ENCODE assay signal across 30 cellular contexts in the genomic region with DNA sequence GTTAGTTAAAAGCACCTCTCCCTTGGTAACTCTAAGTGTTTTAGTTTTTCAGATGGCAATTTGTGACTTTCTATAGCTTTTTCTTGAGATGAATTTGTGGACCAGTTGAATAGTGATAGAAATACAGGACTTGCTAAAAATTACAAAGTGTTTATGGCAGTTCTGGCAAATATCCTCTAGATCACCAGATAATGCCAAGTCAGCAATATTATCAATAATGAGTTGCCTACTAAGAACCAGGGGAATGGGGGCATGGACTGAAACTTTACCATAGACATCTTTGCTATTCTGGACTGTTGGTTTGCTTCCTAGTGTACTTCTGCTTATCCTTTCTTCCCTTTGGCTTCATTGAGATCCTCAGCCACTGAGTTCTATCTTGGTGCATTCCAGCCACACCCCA.
"Had no signal": no experiment of that assay in that cellular context is flagged by ENCODE, and none has a peak within 500 bp of the region (broad histone marks: within the 10 kb centered on the region; RNA-seq: fewer than 3 reads in every experiment).

No MANE protein-coding gene starts in this region.

- DNase-seq: effector CD8-positive, alpha-beta T cell; endodermal cell; foreskin fibroblast; gastrocnemius medialis; head of caudate nucleus; left cardiac atrium; left lung; mesenchymal stem cell; naive thymus-derived CD8-positive, alpha-beta T cell; nephron progenitor cell; nucleus accumbens; ovary; posterior cingulate gyrus; psoas muscle; right cardiac atrium; small intestine; stimulated activated CD4-positive, alpha-beta T cell treated with anti-CD3 and anti-CD28 coated beads, Interleukin-15, amount 100 ng/mL, for 24 hours; stimulated activated CD4-positive, alpha-beta T cell treated with anti-CD3 and anti-CD28 coated beads, Interleukin-2, amount 100 ng/mL, for 48 hours; stimulated activated naive B cell treated with anti-CD40 and anti-IgM and Interleukin-4, amounts not matched to agents 10 μg/mL and 1 μg/mL and 100 μg/mL, for 72 hours; transverse colon; upper lobe of right lung; uterus had no signal

- ATAC-seq: esophagus mucosa; gastrocnemius medialis; left cardiac atrium; left lung; naive thymus-derived CD8-positive, alpha-beta T cell; psoas muscle; right cardiac atrium; stimulated activated naive B cell treated with anti-CD40 and anti-IgM and Interleukin-4, amounts not matched to agents 10 μg/mL and 1 μg/mL and 100 μg/mL, for 72 hours; upper lobe of right lung had no signal

- FAIRE-seq: colon, islet of Langerhans, small intestine had no signal

- H3K4me1 Mint-ChIP-seq: mesothelial cell of epicardium; naive thymus-derived CD8-positive, alpha-beta T cell; stimulated activated naive B cell treated with anti-CD40 and anti-IgM and Interleukin-4, amounts not matched to agents 10 μg/mL and 1 μg/mL and 100 μg/mL, for 72 hours had no signal

- H3K4me3 Mint-ChIP-seq: dendritic cell treated with granulocyte-macrophage colony-stimulating factor and Interleukin-4, amounts not matched to agents 40 ng/mL and 50 ng/mL, for 4 days; endodermal cell; mesothelial cell of epicardium; naive thymus-derived CD8-positive, alpha-beta T cell; nephron progenitor cell; stimulated activated naive B cell treated with anti-CD40 and anti-IgM and Interleukin-4, amounts not matched to agents 10 μg/mL and 1 μg/mL and 100 μg/mL, for 72 hours; stimulated activated naive CD8-positive, alpha-beta T cell treated with anti-CD3 and anti-CD28 coated beads, Interleukin-15, Interleukin-2, amounts not matched to agents 100 ng/mL and 50 ng/mL, for 24 hours had no signal

- H3K27me3 ChIP-seq: gastrocnemius medialis, left lung, ovary, suprapubic skin, transverse colon, upper lobe of right lung, uterus had no signal

- H3K9me3 ChIP-seq: gastrocnemius medialis, ovary, psoas muscle, suprapubic skin, transverse colon, upper lobe of right lung, uterus had no signal

- H3K27me3 Mint-ChIP-seq: dendritic cell treated with granulocyte-macrophage colony-stimulating factor and Interleukin-4, amounts not matched to agents 40 ng/mL and 50 ng/mL, for 4 days; stimulated activated naive B cell treated with anti-CD40 and anti-IgM and Interleukin-4, amounts not matched to agents 10 μg/mL and 1 μg/mL and 100 μg/mL, for 72 hours; stimulated activated naive CD8-positive, alpha-beta T cell treated with anti-CD3 and anti-CD28 coated beads, Interleukin-15, Interleukin-2, amounts not matched to agents 100 ng/mL and 50 ng/mL, for 24 hours had no signal

- H3K4me3 ChIP-seq: gastrocnemius medialis, left lung, ovary, psoas muscle, suprapubic skin, transverse colon, upper lobe of right lung, uterus had no signal

- H3K36me3 ChIP-seq: gastrocnemius medialis, left lung, ovary, suprapubic skin, transverse colon, upper lobe of right lung, uterus had no signal

- H3K4me1 ChIP-seq: gastrocnemius medialis, left lung, psoas muscle, suprapubic skin, transverse colon, upper lobe of right lung, uterus had no signal

- H3K36me3 Mint-ChIP-seq: naive thymus-derived CD8-positive, alpha-beta T cell; stimulated activated naive B cell treated with anti-CD40 and anti-IgM and Interleukin-4, amounts not matched to agents 10 μg/mL and 1 μg/mL and 100 μg/mL, for 72 hours had no signal

- H3K27ac Mint-ChIP-seq: dendritic cell treated with granulocyte-macrophage colony-stimulating factor and Interleukin-4, amounts not matched to agents 40 ng/mL and 50 ng/mL, for 4 days; endodermal cell; mesothelial cell of epicardium; naive thymus-derived CD8-positive, alpha-beta T cell; nephron progenitor cell; stimulated activated naive B cell treated with anti-CD40 and anti-IgM and Interleukin-4, amounts not matched to agents 10 μg/mL and 1 μg/mL and 100 μg/mL, for 72 hours; stimulated activated naive CD8-positive, alpha-beta T cell treated with anti-CD3 and anti-CD28 coated beads, Interleukin-15, Interleukin-2, amounts not matched to agents 100 ng/mL and 50 ng/mL, for 24 hours had no signal

- H3K27ac ChIP-seq: epithelial cell of prostate, gastrocnemius medialis, left lung, ovary, psoas muscle, suprapubic skin, transverse colon, upper lobe of right lung, uterus had no signal
